ENCODE assay signal across 20 cellular contexts in genomic region chr17:11898526-11899235, GRCh38.
DNase-seq lines count a peak whose midpoint lies in the region; ATAC-seq, FAIRE-seq and TF ChIP-seq lines count a peak whose summit lies in the region.
"Had no signal": no experiment of that assay in that cellular context is flagged by ENCODE, and none has a peak within 500 bp of the region (broad histone marks: within the 10 kb centered on the region; RNA-seq: fewer than 3 reads in every experiment).

No MANE protein-coding gene starts in this region.

- no peak for FAIRE-seq in astrocyte (lab: Jason Lieb, UNC)
- FAIRE-seq: A204.1, D721Med, GM18507 had no signal

- no peaks in the 10 kb centered on the region for H3K27me3 ChIP-seq in astrocyte (ENCODE audit: insufficient read depth, low read length)
- H3K27me3 ChIP-seq in osteoblast (ENCODE audit: insufficient read depth, low read length), result no peaks in the 10 kb centered on the region
- H3K27me3 ChIP-seq in GM23248 (replicated peaks; ENCODE audit: insufficient read depth), result no peaks in the 10 kb centered on the region
- no peaks in the 10 kb centered on the region for H3K27me3 ChIP-seq in left lung
- H3K27me3 ChIP-seq: SJSA1 had no signal

- H3K9me3 Mint-ChIP-seq in HFFc6 (peaks cover 30% of the 10 kb centered on the region), astrocyte (ENCODE audit: unreplicated experiment) (peaks cover 3% of the 10 kb centered on the region)

- no peak for TF ChIP-seq CTCF in HFFc6 (IDR thresholded peaks at IDR 0.05)
- TF ChIP-seq CTCF in astrocyte (IDR thresholded peaks at IDR 0.05; ENCODE audit: insufficient read depth, low read depth, low read length), result no peak
- no peak for TF ChIP-seq CTCF in osteoblast (IDR thresholded peaks at IDR 0.05; ENCODE audit: extremely low read depth, low read depth, low read length)
- no peak for TF ChIP-seq CTCF in left lung (IDR thresholded peaks at IDR 0.05)

- no peaks in the 10 kb centered on the region for H3K79me2 ChIP-seq in astrocyte (ENCODE audit: insufficient read depth, low read length)
- no peaks in the 10 kb centered on the region for H3K79me2 ChIP-seq in osteoblast (ENCODE audit: insufficient read depth, low read length)
- H3K79me2 ChIP-seq in GM23248 (ENCODE audit: insufficient read depth), result no peaks in the 10 kb centered on the region

- H3K9ac ChIP-seq in astrocyte (ENCODE audit: low read length) (no peak overlapping the region), GM23248 (no peak overlapping the region)

- 32 to 33% methylated on average over 7 of the region's 7 CpGs for WGBS in GM23248 (ENCODE audit: low coverage in 1 of 2, low lambda C conversion rate in 2 of 2, missing lambda C conversion rate in 2 of 2), 2 experiments

- H3K9me3 ChIP-seq in astrocyte (ENCODE audit: insufficient read depth, low read depth, low read length), result no peaks in the 10 kb centered on the region
- peaks cover 2% of the 10 kb centered on the region for H3K9me3 ChIP-seq in osteoblast (ENCODE audit: low read depth, low read length)
- H3K9me3 ChIP-seq in GM23248 (ENCODE audit: low read depth), result no peaks in the 10 kb centered on the region
- peaks cover 0 to 2% of the 10 kb centered on the region in 2 donors for H3K9me3 ChIP-seq in left lung
- H3K9me3 ChIP-seq: SJSA1 had no signal

- DNase-seq in HFFc6, result no peak
- DNase-seq in astrocyte (ENCODE audit: low read depth), result no peak
- peak; percentile 83 for DNase-seq in glomerular endothelial cell (ENCODE audit: extremely low read depth, low read depth, low spot score)
- DNase-seq in osteoblast (ENCODE audit: insufficient read length, low spot score, missing footprints), result peak; percentile 43
- no peak for DNase-seq in GM23248
- no peak for DNase-seq in activated T-cell treated with anti-CD3 and anti-CD28 coated beads, Interleukin-2, amount 50 U/mL, for 1 hour
- no peak for DNase-seq in left lung
- DNase-seq: DMS53, GDM1, KG1, NCI-H1092 treated with DMSO at 0.1 percent for 48 hours, NCI-H2029 treated with DMSO at 0.1 percent for 48 hours, NCI-H226, NCI-H774 had no signal

- H4K20me1 ChIP-seq in astrocyte (ENCODE audit: insufficient read depth, low read length) (no peaks in the 10 kb centered on the region), osteoblast (ENCODE audit: insufficient read depth, low read length) (no peaks in the 10 kb centered on the region), GM23248 (ENCODE audit: insufficient read depth) (no peaks in the 10 kb centered on the region)

- H3K9me2 ChIP-seq in GM23248 (ENCODE audit: insufficient read depth), result no peaks in the 10 kb centered on the region

- peak overlapping the region; percentile 11; the same call in 1 of the 2 replicates for H3K4me3 Mint-ChIP-seq in HFFc6
- no peak overlapping the region for H3K4me3 Mint-ChIP-seq in astrocyte (ENCODE audit: unreplicated experiment)
- H3K4me3 Mint-ChIP-seq: B cell, CD14-positive monocyte had no signal

- H3K4me1 Mint-ChIP-seq in HFFc6 (ENCODE audit: low read depth) (no peaks in the 10 kb centered on the region), astrocyte (ENCODE audit: low read depth, unreplicated experiment) (no peaks in the 10 kb centered on the region)
- H3K4me1 Mint-ChIP-seq: B cell, CD14-positive monocyte had no signal

- H3K27ac ChIP-seq in astrocyte (ENCODE audit: low read depth, low read length), result no peak overlapping the region
- H3K27ac ChIP-seq in osteoblast (ENCODE audit: low read depth, low read length), result no peak overlapping the region
- no peak overlapping the region for H3K27ac ChIP-seq in GM23248
- H3K27ac ChIP-seq in left lung, result no peak overlapping the region
- H3K27ac ChIP-seq: SJSA1 had no signal

- no peak overlapping the region for H3K4me3 ChIP-seq in astrocyte (ENCODE audit: insufficient read depth, low read depth, low read length)
- no peak overlapping the region for H3K4me3 ChIP-seq in osteoblast (ENCODE audit: insufficient read depth, low read length)
- no peak overlapping the region for H3K4me3 ChIP-seq in GM23248
- H3K4me3 ChIP-seq in left lung, result no peak overlapping the region
- H3K4me3 ChIP-seq: SJSA1 had no signal

- H3K4me1 ChIP-seq in astrocyte (ENCODE audit: insufficient read depth, low read length) (peaks cover 4% of the 10 kb centered on the region), osteoblast (ENCODE audit: insufficient read depth, low read length) (no peaks in the 10 kb centered on the region), GM23248 (ENCODE audit: insufficient read depth) (no peaks in the 10 kb centered on the region), left lung (no peaks in the 10 kb centered on the region)
- H3K4me1 ChIP-seq: SJSA1 had no signal

- no peaks in the 10 kb centered on the region for H3K36me3 ChIP-seq in astrocyte (ENCODE audit: insufficient read depth, low read length)
- H3K36me3 ChIP-seq in osteoblast (ENCODE audit: insufficient read depth, low read length), result no peaks in the 10 kb centered on the region
- H3K36me3 ChIP-seq in GM23248 (ENCODE audit: low read depth), result no peaks in the 10 kb centered on the region
- H3K36me3 ChIP-seq in left lung, result no peaks in the 10 kb centered on the region
- H3K36me3 ChIP-seq: SJSA1 had no signal

- H3K27me3 Mint-ChIP-seq in HFFc6 (ENCODE audit: insufficient read depth) (no peaks in the 10 kb centered on the region), astrocyte (ENCODE audit: low read depth, unreplicated experiment) (no peaks in the 10 kb centered on the region)

- no peak for ATAC-seq in left lung

- H3K36me3 Mint-ChIP-seq in HFFc6 (ENCODE audit: low read depth), result peaks cover 4% of the 10 kb centered on the region; the same call in 1 of the 2 replicates
- H3K36me3 Mint-ChIP-seq in astrocyte (ENCODE audit: low read depth, unreplicated experiment), result no peaks in the 10 kb centered on the region
- H3K36me3 Mint-ChIP-seq: CD14-positive monocyte had no signal

- H2AFZ ChIP-seq in astrocyte (ENCODE audit: low read depth, low read length), result peak overlapping the region; percentile 26
- no peak overlapping the region for H2AFZ ChIP-seq in osteoblast (ENCODE audit: low read length)
- no peak overlapping the region for H2AFZ ChIP-seq in GM23248

- intact Hi-C loops in left lung (cut with DNase I), result no loop called here

- H3K4me2 ChIP-seq in astrocyte (ENCODE audit: low read length) (peak overlapping the region; percentile 56), osteoblast (ENCODE audit: insufficient read depth, low read length) (no peak overlapping the region), GM23248 (ENCODE audit: unreplicated experiment) (no peak overlapping the region)

- in situ Hi-C loops in GM23248 (cut with MboI), result no loop called here

- H3K27ac Mint-ChIP-seq in HFFc6, result no peak overlapping the region
- H3K27ac Mint-ChIP-seq in astrocyte (ENCODE audit: unreplicated experiment), result no peak overlapping the region
- H3K27ac Mint-ChIP-seq: B cell had no signal

- no peaks in the 10 kb centered on the region for H3F3A ChIP-seq in GM23248 (ENCODE audit: insufficient read depth)

Comparison
In these comparisons a context has a peak if more than half of its experiments do, and no peak if none do; other contexts are left out.
1. DNase-seq: peak in glomerular endothelial cell (single experiment) and osteoblast (single experiment); none in HFFc6 (single experiment), astrocyte (single experiment), GM23248 (single experiment), activated T-cell treated with anti-CD3 and anti-CD28 coated beads, Interleukin-2, amount 50 U/mL, for 1 hour (single experiment) and left lung (0 of 2).